Comparison of ENCODE assay signal across 22 cellular contexts in the genomic region with DNA sequence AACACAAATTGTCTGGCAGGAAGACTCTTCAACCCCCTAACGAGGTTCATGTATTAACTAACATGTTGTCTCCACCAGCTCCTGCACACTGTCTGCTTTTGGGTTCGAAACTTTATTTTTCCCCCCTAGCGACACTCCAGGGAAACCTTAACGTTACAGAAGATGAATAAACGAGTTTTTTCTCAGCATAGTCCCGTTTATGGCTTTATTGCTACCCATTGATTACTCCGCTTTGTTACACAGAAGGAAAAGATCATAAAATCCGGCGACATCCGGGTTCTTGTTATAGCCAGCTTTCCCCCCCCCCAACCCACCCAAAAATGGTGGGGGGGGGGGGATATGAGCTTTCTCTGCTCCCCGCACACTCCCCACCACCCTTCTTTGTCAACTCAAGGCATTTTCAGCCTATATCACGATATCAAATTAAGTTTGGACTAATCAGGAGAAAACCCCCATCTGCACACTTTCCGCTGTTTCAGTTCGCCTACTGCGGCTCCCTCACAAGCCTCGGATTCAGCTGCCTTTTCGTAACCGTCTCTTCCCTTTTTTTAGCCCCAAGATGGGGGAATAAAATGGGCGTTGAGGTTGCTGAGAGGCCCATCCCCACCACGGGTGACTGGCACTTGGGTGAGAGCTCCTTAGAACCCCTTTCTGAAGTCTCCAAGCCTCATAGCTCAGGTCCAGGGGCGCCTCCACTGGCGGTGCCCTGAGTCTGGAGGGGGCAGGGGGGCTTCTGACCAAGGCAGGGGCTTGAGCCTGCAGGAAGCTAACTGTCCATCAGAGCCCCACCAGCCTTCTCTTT. TPM values are rescaled to one million over a fixed set of nuclear protein-coding genes. Genes with fewer than 3 reads are reported as not detected.
DNase-seq lines count a peak whose midpoint lies in the region; ATAC-seq and TF ChIP-seq lines count a peak whose summit lies in the region.
"Had no signal": no experiment of that assay in that cellular context is flagged by ENCODE, and none has a peak within 500 bp of the region (broad histone marks: within the 10 kb centered on the region; RNA-seq: fewer than 3 reads in every experiment).

No MANE protein-coding gene starts in this region.

- H3K4me1 Mint-ChIP-seq in activated naive CD8-positive, alpha-beta T cell (ENCODE audit: low read depth), result peaks cover 20% of the 10 kb centered on the region
- H3K4me1 Mint-ChIP-seq in activated naive CD8-positive, alpha-beta T cell treated with anti-CD3 and anti-CD28 coated beads for 36 hours, result peaks cover 23% of the 10 kb centered on the region

- H3K27ac Mint-ChIP-seq in activated naive CD8-positive, alpha-beta T cell, result no peak overlapping the region
- no peak overlapping the region for H3K27ac Mint-ChIP-seq in activated naive CD8-positive, alpha-beta T cell treated with anti-CD3 and anti-CD28 coated beads for 36 hours
- H3K27ac Mint-ChIP-seq: CD4-positive, CD25-positive, alpha-beta regulatory T cell; memory B cell; stimulated activated effector memory CD8-positive, alpha-beta T cell treated with anti-CD3 and anti-CD28 coated beads, Interleukin-12 subunit alpha, Interleukin-12 subunit beta, amount 100 ng/mL, for 72 hours; WTC11 had no signal

- intact Hi-C loops in adrenal gland (cut with DNase I), result no loop called here
- intact Hi-C loops in mucosa of descending colon (cut with DNase I, micrococcal nuclease), result loop anchor here in 1 of 2 donors (5.0 kb wide), 1 partner anchor 165 kb away; no protein-coding TSS in a partner anchor
- intact Hi-C loops in tibial artery (cut with DNase I; ENCODE audit: low total_unique reads), result no loop called here

- H3K27ac ChIP-seq in adrenal gland (peak overlapping the region in 3 of 5 donors; percentile 52 to 95 (median 83)), tibial artery (peak overlapping the region; percentile 35 to 98)
- H3K27ac ChIP-seq: epithelial cell of prostate, upper lobe of right lung had no signal

- WGBS in adrenal gland, 4 donors, result 50 to 53% (median 53%) methylated on average over 19 to 22 of the region's 22 CpGs

- no peak overlapping the region for H3K4me3 ChIP-seq in adrenal gland
- no peak overlapping the region for H3K4me3 ChIP-seq in mucosa of descending colon
- H3K4me3 ChIP-seq in tibial artery, result peak overlapping the region in 1 of 2 donors; percentile 4
- H3K4me3 ChIP-seq: upper lobe of right lung had no signal

- H3K9me3 ChIP-seq in adrenal gland (replicated peaks in 1 of 3) (no peaks in the 10 kb centered on the region), mucosa of descending colon (no peaks in the 10 kb centered on the region), tibial artery (no peaks in the 10 kb centered on the region)
- H3K9me3 ChIP-seq: upper lobe of right lung had no signal

- H3K27me3 Mint-ChIP-seq in activated naive CD8-positive, alpha-beta T cell, result peaks cover 42% of the 10 kb centered on the region
- H3K27me3 Mint-ChIP-seq in activated naive CD8-positive, alpha-beta T cell treated with anti-CD3 and anti-CD28 coated beads for 36 hours, result peaks cover 98% of the 10 kb centered on the region

- H3K36me3 ChIP-seq in adrenal gland (replicated peaks in 1 of 2) (no peaks in the 10 kb centered on the region), mucosa of descending colon (ENCODE audit: low read depth) (no peaks in the 10 kb centered on the region), tibial artery (peaks cover 0 to 18% (median 16%) of the 10 kb centered on the region in 3 donors)
- H3K36me3 ChIP-seq: upper lobe of right lung had no signal

- TF ChIP-seq POLR2A in adrenal gland (IDR thresholded peaks at IDR 0.05), result no peak

- peak overlapping the region; percentile 57 for H3K4me3 Mint-ChIP-seq in activated naive CD8-positive, alpha-beta T cell
- H3K4me3 Mint-ChIP-seq in activated naive CD8-positive, alpha-beta T cell treated with anti-CD3 and anti-CD28 coated beads for 36 hours, result no peak overlapping the region
- H3K4me3 Mint-ChIP-seq: CD4-positive, CD25-positive, alpha-beta regulatory T cell; memory B cell; stimulated activated effector memory CD8-positive, alpha-beta T cell treated with anti-CD3 and anti-CD28 coated beads, Interleukin-12 subunit alpha, Interleukin-12 subunit beta, amount 100 ng/mL, for 72 hours; WTC11 had no signal

- H3K27me3 ChIP-seq in adrenal gland, result no peaks in the 10 kb centered on the region
- no peaks in the 10 kb centered on the region for H3K27me3 ChIP-seq in tibial artery

- peak; percentile 49 for ATAC-seq in mucosa of descending colon
- no peak for ATAC-seq in HG02970 (IDR thresholded peaks at IDR 0.05; ENCODE audit: low FRiP score, unreplicated experiment)
- ATAC-seq: stimulated activated effector memory CD8-positive, alpha-beta T cell treated with anti-CD3 and anti-CD28 coated beads, Interleukin-12 subunit alpha, Interleukin-12 subunit beta, amount 100 ng/mL, for 72 hours; upper lobe of right lung; WTC11 had no signal

- no peak for DNase-seq in activated naive CD8-positive, alpha-beta T cell treated with anti-CD3 and anti-CD28 coated beads for 36 hours
- DNase-seq in adrenal gland, result no peak
- DNase-seq in mucosa of descending colon, result no peak
- no peak for DNase-seq in tibial artery
- no peak for DNase-seq in central memory CD4-positive, alpha-beta T cell
- DNase-seq in stimulated activated CD4-positive, alpha-beta T cell treated with anti-CD3 and anti-CD28 coated beads, Interleukin-2, amount 100 ng/mL, for 24 hours, result no peak
- DNase-seq: activated effector memory CD4-positive, alpha-beta T cell treated with anti-CD3 and anti-CD28 coated beads, Interleukin-2, amount 50 U/mL, for 16 hours; CD4-positive, CD25-positive, alpha-beta regulatory T cell; DMS79; NCI-H2081 treated with DMSO at 0.1 percent for 48 hours; small intestine; T-helper 1 cell; upper lobe of right lung had no signal

- TF ChIP-seq CTCF in adrenal gland (IDR thresholded peaks at IDR 0.05), result no peak
- TF ChIP-seq CTCF in mucosa of descending colon (IDR thresholded peaks at IDR 0.05), result no peak
- TF ChIP-seq CTCF in tibial artery (IDR thresholded peaks at IDR 0.05), result no peak

- H3K4me1 ChIP-seq in adrenal gland (replicated peaks in 1 of 2) (peaks cover 6 to 34% of the 10 kb centered on the region in 2 donors), mucosa of descending colon (ENCODE audit: low read depth) (peaks cover 7% of the 10 kb centered on the region), tibial artery (peaks cover 0 to 84% (median 58%) of the 10 kb centered on the region in 4 donors)
- H3K4me1 ChIP-seq: upper lobe of right lung had no signal

- H3K9me3 Mint-ChIP-seq in activated naive CD8-positive, alpha-beta T cell (ENCODE audit: low read depth), result no peaks in the 10 kb centered on the region
- no peaks in the 10 kb centered on the region for H3K9me3 Mint-ChIP-seq in activated naive CD8-positive, alpha-beta T cell treated with anti-CD3 and anti-CD28 coated beads for 36 hours
- H3K9me3 Mint-ChIP-seq: memory B cell; stimulated activated effector memory CD8-positive, alpha-beta T cell treated with anti-CD3 and anti-CD28 coated beads, Interleukin-12 subunit alpha, Interleukin-12 subunit beta, amount 100 ng/mL, for 72 hours; WTC11 had no signal

- no peaks in the 10 kb centered on the region for H3K36me3 Mint-ChIP-seq in activated naive CD8-positive, alpha-beta T cell
- H3K36me3 Mint-ChIP-seq in activated naive CD8-positive, alpha-beta T cell treated with anti-CD3 and anti-CD28 coated beads for 36 hours, result no peaks in the 10 kb centered on the region
- H3K36me3 Mint-ChIP-seq: CD4-positive, CD25-positive, alpha-beta regulatory T cell; memory B cell; WTC11 had no signal

RNA-seq across cellular contexts. Expression of a gene that starts 1.4 kb away (rescaled TPM):
- total RNA-seq in activated naive CD8-positive, alpha-beta T cell treated with anti-CD3 and anti-CD28 coated beads for 36 hours, result not detected
- total RNA-seq in adrenal gland (10 to 100 TPM in 4 of 8 donors, 1 to 10 TPM in 4; 1.5 to 20.3 (median 9.4) TPM), mucosa of descending colon (under 1 TPM in 2 of 3 donors, not detected in 1; 0.22 to 0.32 TPM)
- polyA plus RNA-seq in adrenal gland, result 10 to 100 TPM; 19.9 to 23.1 (median 21.2) TPM
- total RNA-seq: astrocyte; CD4-positive, CD25-positive, alpha-beta regulatory T cell; HepG2; WTC11 had no signal
- polyA plus RNA-seq: CD4-positive, CD25-positive, alpha-beta regulatory T cell; HepG2 had no signal

RNA-seq across cellular contexts. Expression of a gene that starts 6.0 kb away (rescaled TPM):
- total RNA-seq in activated naive CD8-positive, alpha-beta T cell treated with anti-CD3 and anti-CD28 coated beads for 36 hours, result not detected
- total RNA-seq in adrenal gland (1 to 10 TPM in 3 of 8 donors, under 1 TPM in 5; 0.36 to 1.9 (median 0.91) TPM), mucosa of descending colon (not detected)
- polyA plus RNA-seq in adrenal gland, result 1 to 10 TPM in 1 of 3 donors, under 1 TPM in 2; 0.48 to 1.3 (median 0.51) TPM
- total RNA-seq: A172; astrocyte; CD4-positive, CD25-positive, alpha-beta regulatory T cell; HepG2; upper lobe of right lung; WTC11 had no signal
- polyA plus RNA-seq: CD4-positive, CD25-positive, alpha-beta regulatory T cell; HepG2 had no signal

RNA-seq across cellular contexts. Expression of a gene that starts 18.1 kb away (rescaled TPM):
- not detected for total RNA-seq in activated naive CD8-positive, alpha-beta T cell treated with anti-CD3 and anti-CD28 coated beads for 36 hours
- total RNA-seq in adrenal gland (1 to 10 TPM; 1.8 to 8.3 (median 4.4) TPM), mucosa of descending colon (not detected)
- 1 to 10 TPM; 3.3 to 7.4 (median 3.4) TPM for polyA plus RNA-seq in adrenal gland
- total RNA-seq: A172; astrocyte; CD4-positive, CD25-positive, alpha-beta regulatory T cell; HepG2; WTC11 had no signal
- polyA plus RNA-seq: CD4-positive, CD25-positive, alpha-beta regulatory T cell had no signal

RNA-seq across cellular contexts. Expression of a gene that starts 26.8 kb away (rescaled TPM):
- total RNA-seq in activated naive CD8-positive, alpha-beta T cell treated with anti-CD3 and anti-CD28 coated beads for 36 hours, result 1 to 10 TPM in 1 of 2 experiments, under 1 TPM in 1; 0.56 to 1.0 TPM
- total RNA-seq in adrenal gland (1 to 10 TPM in 6 of 8 donors, under 1 TPM in 2; 0.78 to 7.4 (median 3.5) TPM), mucosa of descending colon (1 to 10 TPM in 1 of 3 donors, not detected in 2; 2.3 TPM)
- polyA plus RNA-seq in adrenal gland, result 1 to 10 TPM; 2.9 to 7.3 (median 3.0) TPM
- total RNA-seq: A172, astrocyte, HepG2 had no signal
- polyA plus RNA-seq: HepG2 had no signal

RNA-seq across cellular contexts. Expression of a gene that starts 26.9 kb away (rescaled TPM):
- not detected for total RNA-seq in activated naive CD8-positive, alpha-beta T cell treated with anti-CD3 and anti-CD28 coated beads for 36 hours
- 1 to 10 TPM in 7 of 8 donors, not detected in 1; 1.2 to 5.6 (median 2.7) TPM for total RNA-seq in adrenal gland
- polyA plus RNA-seq in adrenal gland, result 10 to 100 TPM in 1 of 3 donors, 1 to 10 TPM in 2; 5.6 to 12.1 (median 7.3) TPM
- not detected for total RNA-seq in mucosa of descending colon
- total RNA-seq: astrocyte; CD4-positive, CD25-positive, alpha-beta regulatory T cell; WTC11 had no signal
- polyA plus RNA-seq: CD4-positive, CD25-positive, alpha-beta regulatory T cell; small intestine had no signal
